Comparison of ENCODE assay signal across 1 cellular context in genomic region chr4:118843237-118843636, GRCh38.
TF ChIP-seq lines count a peak whose summit lies in the region.

No MANE protein-coding gene starts in this region.

TF ChIP-seq in IMR-90, 13 proteins besides CTCF, POLR2A, EP300 and RAD21:
- TF ChIP-seq, protein P1, sequence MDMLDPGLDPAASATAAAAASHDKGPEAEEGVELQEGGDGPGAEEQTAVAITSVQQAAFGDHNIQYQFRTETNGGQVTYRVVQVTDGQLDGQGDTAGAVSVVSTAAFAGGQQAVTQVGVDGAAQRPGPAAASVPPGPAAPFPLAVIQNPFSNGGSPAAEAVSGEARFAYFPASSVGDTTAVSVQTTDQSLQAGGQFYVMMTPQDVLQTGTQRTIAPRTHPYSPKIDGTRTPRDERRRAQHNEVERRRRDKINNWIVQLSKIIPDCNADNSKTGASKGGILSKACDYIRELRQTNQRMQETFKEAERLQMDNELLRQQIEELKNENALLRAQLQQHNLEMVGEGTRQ (IDR thresholded peaks at IDR 0.05; ENCODE audit: low read depth, low read length), result no peak
- no peak for TF ChIP-seq NFE2L2 (IDR thresholded peaks at IDR 0.05; ENCODE audit: low read depth, low read length)
TF ChIP-seq in IMR-90: peak in this region for 0.
